In genomic region chr11:65014146-65014960, GRCh38 we compare ENCODE assay signal across 8 cellular contexts. TPM values are rescaled to one million over a fixed set of nuclear protein-coding genes. Genes with fewer than 3 reads are reported as not detected.
DNase-seq lines count a peak whose midpoint lies in the region; ATAC-seq and TF ChIP-seq lines count a peak whose summit lies in the region.

TSS of gene ARL2 (plus strand) at chr11:65014160. CDS start at chr11:65014208, 48 bp downstream.

- H3F3A ChIP-seq in neural progenitor cell (ENCODE audit: low read depth), result peaks cover 24% of the 10 kb centered on the region

- no peaks in the 10 kb centered on the region for H3K4me1 ChIP-seq in HEK293 (ENCODE audit: control insufficient read depth, insufficient read depth, low read length)
- H3K4me1 ChIP-seq in esophagus squamous epithelium, result peaks cover 17 to 38% (median 19%) of the 10 kb centered on the region in 3 donors
- H3K4me1 ChIP-seq in neural progenitor cell, result no peaks in the 10 kb centered on the region
- H3K4me1 ChIP-seq in uterus, result peaks cover 0 to 7% of the 10 kb centered on the region in 2 donors

- H3K36me3 ChIP-seq in HEK293 (ENCODE audit: control insufficient read depth in 2 of 2, insufficient read depth in 1 of 2, low read length in 2 of 2) (peaks cover 0 to 29% of the 10 kb centered on the region in 2 experiments; a peak in 2 of 3 replicates), esophagus squamous epithelium (peaks cover 0 to 20% (median 9%) of the 10 kb centered on the region in 3 donors), neural progenitor cell (no peaks in the 10 kb centered on the region), uterus (no peaks in the 10 kb centered on the region)

- H3K4me3 ChIP-seq in HEK293 (ENCODE audit: low read depth, low read length) (peak within 1 kb of the TSS; percentile 77), NB4 (ENCODE audit: low read depth, low read length) (peak within 1 kb of the TSS; percentile 85), esophagus squamous epithelium (peak within 1 kb of the TSS; percentile 73 to 99 (median 96)), neural progenitor cell (peak within 1 kb of the TSS; percentile 61), uterus (peak within 1 kb of the TSS; percentile 78 to 90)

- peak within 1 kb of the TSS; percentile 86 for H3K27ac ChIP-seq in HEK293 (ENCODE audit: extremely low read depth, low read depth, low read length)
- H3K27ac ChIP-seq in esophagus squamous epithelium, result peak within 1 kb of the TSS; percentile 98 to 100 (median 99)
- peak within 1 kb of the TSS; percentile 77 for H3K27ac ChIP-seq in neural progenitor cell
- peak within 1 kb of the TSS; percentile 100 for H3K27ac ChIP-seq in uterus

- no peaks in the 10 kb centered on the region for H3K27me3 Mint-ChIP-seq in activated CD8-positive, alpha-beta memory T cell treated with anti-CD3 and anti-CD28 coated beads, Interleukin-2, amount 10 ng/mL, durations not matched to agents 7 days and 5 days
- no peaks in the 10 kb centered on the region for H3K27me3 Mint-ChIP-seq in neural progenitor cell (ENCODE audit: insufficient read depth, low read depth)

- DNase-seq in activated CD8-positive, alpha-beta memory T cell treated with anti-CD3 and anti-CD28 coated beads for 24 hours, result peak; percentile 95
- DNase-seq in activated CD8-positive, alpha-beta memory T cell treated with anti-CD3 and anti-CD28 coated beads, Interleukin-2, amount 50 U/mL, for 4 hours, result no peak
- DNase-seq in NB4 (ENCODE audit: low read depth) (no peak), esophagus squamous epithelium (lab: John Stamatoyannopoulos, UW) (peak; percentile 41), neural progenitor cell (ENCODE audit: low spot score) (no peak), uterus (no peak)
- peak; percentile 61 for DNase-seq in activated CD8-positive, alpha-beta memory T cell treated with anti-CD3 and anti-CD28 coated beads, Interleukin-2, amount 10 ng/mL, durations not matched to agents 7 days and 5 days

- H4K20me1 ChIP-seq in neural progenitor cell (ENCODE audit: low read depth), result no peaks in the 10 kb centered on the region

- H3K9ac ChIP-seq in neural progenitor cell, result peak within 1 kb of the TSS; percentile 36

- WGBS in esophagus squamous epithelium, 2 donors, result 1 to 5% methylated on average over 12 to 26 of the region's 82 CpGs

- peak; percentile 9; the same call in 1 of the 2 replicates for TF ChIP-seq CTCF in HEK293 (tag by site-specific recombination; IDR thresholded peaks at IDR 0.05)
- TF ChIP-seq CTCF in NB4 (IDR thresholded peaks at IDR 0.05; ENCODE audit: low read depth, low read length), result peak; percentile 33
- TF ChIP-seq CTCF in esophagus squamous epithelium (IDR thresholded peaks at IDR 0.05), result peak; percentile 72 to 97 (median 93)
- peak; percentile 64 for TF ChIP-seq CTCF in neural progenitor cell (IDR thresholded peaks at IDR 0.05)
- TF ChIP-seq CTCF in uterus (IDR thresholded peaks at IDR 0.05), result peak; percentile 39 to 77 (median 76)

- CTCF ChIA-PET in HEK293 (lab: Yijun Ruan, JAX), result interaction anchor here (0.6 to 2.7 kb wide), 35 partner anchors 9 to 743 kb away, joined by 3 to 24 read pairs (median 4); partner anchors contain the start of genes BATF2, CAPN1, SAC3D1 and SNX15
- CTCF ChIA-PET in activated CD8-positive, alpha-beta memory T cell treated with anti-CD3 and anti-CD28 coated beads, Interleukin-2, amount 10 ng/mL, durations not matched to agents 7 days and 5 days (lab: Charles Lee), result interaction anchor here (0.6 to 6.3 kb wide), 45 partner anchors 8 to 826 kb away, joined by 3 to 81 read pairs (median 6); partner anchors contain the start of genes BATF2, CAPN1, CDC42BPG and CDCA5

- POLR2A ChIA-PET in HEK293 (lab: Yijun Ruan, JAX), result interaction anchor here (0.6 to 1.9 kb wide), 12 partner anchors 12 to 129 kb away, joined by 3 to 7 read pairs (median 5); partner anchors contain the start of genes FAU, MRPL49, PPP2R5B and SAC3D1

- peak within 1 kb of the TSS; percentile 75 for H2AFZ ChIP-seq in neural progenitor cell (replicated peaks)

- peak; percentile 79 for ATAC-seq in activated CD8-positive, alpha-beta memory T cell treated with anti-CD3 and anti-CD28 coated beads, Interleukin-2, amount 10 ng/mL, durations not matched to agents 7 days and 5 days

- intact Hi-C loops in esophagus squamous epithelium (cut with DNase I), result loop anchor here (5.0 kb wide), 1 partner anchor 162 kb away; no protein-coding TSS in a partner anchor
- intact Hi-C loops in uterus (cut with DNase I; ENCODE audit: low total_unique reads), result no loop called here

- H3K4me3 Mint-ChIP-seq in activated CD8-positive, alpha-beta memory T cell treated with anti-CD3 and anti-CD28 coated beads, Interleukin-2, amount 10 ng/mL, durations not matched to agents 7 days and 5 days, result peak within 1 kb of the TSS; percentile 84
- H3K4me3 Mint-ChIP-seq in neural progenitor cell, result peak within 1 kb of the TSS; percentile 92

- peaks cover 10% of the 10 kb centered on the region for H3K36me3 Mint-ChIP-seq in activated CD8-positive, alpha-beta memory T cell treated with anti-CD3 and anti-CD28 coated beads, Interleukin-2, amount 10 ng/mL, durations not matched to agents 7 days and 5 days
- peaks cover 19% of the 10 kb centered on the region for H3K36me3 Mint-ChIP-seq in neural progenitor cell

- no peaks in the 10 kb centered on the region for H3K27me3 ChIP-seq in esophagus squamous epithelium
- H3K27me3 ChIP-seq in neural progenitor cell, result no peaks in the 10 kb centered on the region
- no peaks in the 10 kb centered on the region for H3K27me3 ChIP-seq in uterus

- peaks cover 28% of the 10 kb centered on the region for H3K4me1 Mint-ChIP-seq in activated CD8-positive, alpha-beta memory T cell treated with anti-CD3 and anti-CD28 coated beads, Interleukin-2, amount 10 ng/mL, durations not matched to agents 7 days and 5 days
- peaks cover 12% of the 10 kb centered on the region for H3K4me1 Mint-ChIP-seq in neural progenitor cell

- peaks cover 22% of the 10 kb centered on the region for H3K79me2 ChIP-seq in neural progenitor cell (ENCODE audit: low read depth)

- no peaks in the 10 kb centered on the region for H3K9me3 ChIP-seq in HEK293 (ENCODE audit: control insufficient read depth, insufficient read depth, low read depth, low read length)
- no peaks in the 10 kb centered on the region for H3K9me3 ChIP-seq in esophagus squamous epithelium
- H3K9me3 ChIP-seq in neural progenitor cell (ENCODE audit: low read depth), result no peaks in the 10 kb centered on the region
- no peaks in the 10 kb centered on the region for H3K9me3 ChIP-seq in uterus

- H3K27ac Mint-ChIP-seq in activated CD8-positive, alpha-beta memory T cell treated with anti-CD3 and anti-CD28 coated beads, Interleukin-2, amount 10 ng/mL, durations not matched to agents 7 days and 5 days, result peak within 1 kb of the TSS; percentile 97
- peak within 1 kb of the TSS; percentile 89 for H3K27ac Mint-ChIP-seq in neural progenitor cell

- H3K9me3 Mint-ChIP-seq in activated CD8-positive, alpha-beta memory T cell treated with anti-CD3 and anti-CD28 coated beads, Interleukin-2, amount 10 ng/mL, durations not matched to agents 7 days and 5 days (ENCODE audit: low read depth), result no peaks in the 10 kb centered on the region
- no peaks in the 10 kb centered on the region for H3K9me3 Mint-ChIP-seq in neural progenitor cell

- H3K4me2 ChIP-seq in neural progenitor cell, result peak within 1 kb of the TSS; percentile 75

- TF ChIP-seq POLR2A in NB4 (IDR thresholded peaks at IDR 0.05; ENCODE audit: extremely low read depth, insufficient read length) (peak; percentile 63), esophagus squamous epithelium (IDR thresholded peaks at IDR 0.05) (peak in 1 of 4 donors; percentile 26), uterus (IDR thresholded peaks at IDR 0.05) (peak in 1 of 2 donors; percentile 24)

TF ChIP-seq in HEK293, 187 proteins besides CTCF, POLR2A, EP300 and RAD21 (continues in another document):
- TF ChIP-seq ZNF449 (tag by site-specific recombination; IDR thresholded peaks at IDR 0.05) (no peak), ZNF398 (tag by site-specific recombination; IDR thresholded peaks at IDR 0.05) (peak; percentile 52; the same call in 1 of the 2 replicates)

RNA-seq across cellular contexts. Expression of gene ARL2, which starts in this region (rescaled TPM):
- total RNA-seq in activated CD8-positive, alpha-beta memory T cell treated with anti-CD3 and anti-CD28 coated beads, Interleukin-2, amount 10 ng/mL, durations not matched to agents 7 days and 5 days, result 10 to 100 TPM; 74.1 to 86.9 TPM
- 10 to 100 TPM; 42.5 to 82.1 (median 65.0) TPM for total RNA-seq in esophagus squamous epithelium
- 171 and 287 TPM in 2 replicates for total RNA-seq in neural progenitor cell (ENCODE audit: low replicate concordance)
- total RNA-seq in uterus, result 100 to 1,000 TPM in 2 of 4 donors, 10 to 100 TPM in 2; 63.5 to 120 (median 93.8) TPM

Comparison
In these comparisons a context has a peak if more than half of its experiments do, and no peak if none do; other contexts are left out.
1. DNase-seq: peak in activated CD8-positive, alpha-beta memory T cell treated with anti-CD3 and anti-CD28 coated beads for 24 hours (single experiment), activated CD8-positive, alpha-beta memory T cell treated with anti-CD3 and anti-CD28 coated beads, Interleukin-2, amount 10 ng/mL, durations not matched to agents 7 days and 5 days (single experiment) and esophagus squamous epithelium (single experiment); none in activated CD8-positive, alpha-beta memory T cell treated with anti-CD3 and anti-CD28 coated beads, Interleukin-2, amount 50 U/mL, for 4 hours (single experiment), NB4 (single experiment), neural progenitor cell (single experiment) and uterus (0 of 2).
2. CTCF ChIP-seq: peak in every context shown above with its lines; median percentile 93 in esophagus squamous epithelium; 76 in uterus; 64 in neural progenitor cell; 33 in NB4; 9 in HEK293.
3. Peak in every context shown above with its lines, with median percentiles within 50 percentile points of each other: H3K27ac ChIP-seq and H3K4me3 ChIP-seq.